13 cellular contexts compared by ENCODE assay signal in genomic region chr20:50245561-50246366, GRCh38. TPM values are rescaled to one million over a fixed set of nuclear protein-coding genes. Genes with fewer than 3 reads are reported as not detected.
DNase-seq lines count a peak whose midpoint lies in the region; ATAC-seq and TF ChIP-seq lines count a peak whose summit lies in the region.
"Had no signal": no experiment of that assay in that cellular context is flagged by ENCODE, and none has a peak within 500 bp of the region (broad histone marks: within the 10 kb centered on the region; RNA-seq: fewer than 3 reads in every experiment).

No MANE protein-coding gene starts in this region.

- peak overlapping the region; percentile 17 for H3K27ac Mint-ChIP-seq in T-helper 1 cell treated with Interleukin-12 subunit alpha and Interleukin-12 subunit beta and Interleukin-4 antibody, amounts not matched to agents 30 μg/mL and 1 μg/mL, for 36 hours
- no peak overlapping the region for H3K27ac Mint-ChIP-seq in activated T-cell treated with anti-CD3 and anti-CD28 coated beads, Interleukin-2, amount 50 U/mL, for 24 hours
- H3K27ac Mint-ChIP-seq: activated CD4-positive, alpha-beta memory T cell treated with anti-CD3 and anti-CD28 coated beads for 36 hours had no signal

- H3K4me1 ChIP-seq in suprapubic skin (peaks cover 80% of the 10 kb centered on the region), right cardiac atrium (ENCODE audit: control insufficient read depth, insufficient read depth, low read length) (no peaks in the 10 kb centered on the region)
- H3K4me1 ChIP-seq: upper lobe of right lung had no signal

- DNase-seq in T-helper 1 cell (no peak), SK-MEL-5 (ENCODE audit: low read depth, low spot score) (peak; percentile 72), fibroblast of gingiva (ENCODE audit: low read depth) (peak; percentile 87), suprapubic skin (ENCODE audit: low spot score in 2 of 2) (no peak), DMS114 treated with DMSO at 0.1 percent for 48 hours (lab: John Stamatoyannopoulos, UW; ENCODE audit: unreplicated experiment) (no peak), right cardiac atrium (no peak)
- no peak for DNase-seq in activated T-cell treated with anti-CD3 and anti-CD28 coated beads, Interleukin-2, amount 50 U/mL, for 24 hours
- DNase-seq: activated CD4-positive, alpha-beta memory T cell treated with anti-CD3 and anti-CD28 coated beads for 36 hours; hippocampal formation; stimulated activated CD4-positive, alpha-beta T cell treated with anti-CD3 and anti-CD28 coated beads, Interleukin-4, amount 100 ng/mL, for 24 hours; upper lobe of right lung had no signal

- H3K4me1 Mint-ChIP-seq in T-helper 1 cell treated with Interleukin-12 subunit alpha and Interleukin-12 subunit beta and Interleukin-4 antibody, amounts not matched to agents 30 μg/mL and 1 μg/mL, for 36 hours (ENCODE audit: low read depth), result peaks cover 4% of the 10 kb centered on the region
- no peaks in the 10 kb centered on the region for H3K4me1 Mint-ChIP-seq in activated T-cell treated with anti-CD3 and anti-CD28 coated beads, Interleukin-2, amount 50 U/mL, for 24 hours (ENCODE audit: low read depth)

- H3K27me3 ChIP-seq in suprapubic skin (no peaks in the 10 kb centered on the region), right cardiac atrium (ENCODE audit: control insufficient read depth, insufficient read depth) (no peaks in the 10 kb centered on the region)
- H3K27me3 ChIP-seq: upper lobe of right lung had no signal

- H3K4me3 Mint-ChIP-seq in T-helper 1 cell treated with Interleukin-12 subunit alpha and Interleukin-12 subunit beta and Interleukin-4 antibody, amounts not matched to agents 30 μg/mL and 1 μg/mL, for 36 hours, result no peak overlapping the region
- no peak overlapping the region for H3K4me3 Mint-ChIP-seq in activated T-cell treated with anti-CD3 and anti-CD28 coated beads, Interleukin-2, amount 50 U/mL, for 24 hours
- H3K4me3 Mint-ChIP-seq: activated CD4-positive, alpha-beta memory T cell treated with anti-CD3 and anti-CD28 coated beads for 36 hours had no signal

- no peaks in the 10 kb centered on the region for H3K36me3 ChIP-seq in suprapubic skin
- H3K36me3 ChIP-seq: upper lobe of right lung had no signal

- peaks cover 11% of the 10 kb centered on the region for H3K27me3 Mint-ChIP-seq in T-helper 1 cell treated with Interleukin-12 subunit alpha and Interleukin-12 subunit beta and Interleukin-4 antibody, amounts not matched to agents 30 μg/mL and 1 μg/mL, for 36 hours (ENCODE audit: low read depth)
- H3K27me3 Mint-ChIP-seq in activated T-cell treated with anti-CD3 and anti-CD28 coated beads, Interleukin-2, amount 50 U/mL, for 24 hours, result no peaks in the 10 kb centered on the region

- no peak for ATAC-seq in right cardiac atrium
- ATAC-seq: Panc1, upper lobe of right lung had no signal

- H3K4me3 ChIP-seq in suprapubic skin, result no peak overlapping the region
- H3K4me3 ChIP-seq in right cardiac atrium (ENCODE audit: low read length), result no peak overlapping the region
- H3K4me3 ChIP-seq: upper lobe of right lung had no signal

- intact Hi-C loops in right cardiac atrium (cut with DNase I), result no loop called here

- TF ChIP-seq CTCF in suprapubic skin (IDR thresholded peaks at IDR 0.05), result no peak

- TF ChIP-seq POLR2A in suprapubic skin (IDR thresholded peaks at IDR 0.05), result no peak

- H3K36me3 Mint-ChIP-seq in T-helper 1 cell treated with Interleukin-12 subunit alpha and Interleukin-12 subunit beta and Interleukin-4 antibody, amounts not matched to agents 30 μg/mL and 1 μg/mL, for 36 hours (ENCODE audit: low read depth), result no peaks in the 10 kb centered on the region
- no peaks in the 10 kb centered on the region for H3K36me3 Mint-ChIP-seq in activated T-cell treated with anti-CD3 and anti-CD28 coated beads, Interleukin-2, amount 50 U/mL, for 24 hours (ENCODE audit: low read depth)
- H3K36me3 Mint-ChIP-seq: activated CD4-positive, alpha-beta memory T cell treated with anti-CD3 and anti-CD28 coated beads for 36 hours had no signal

- H3K27ac ChIP-seq in suprapubic skin, result peak overlapping the region; percentile 87
- H3K27ac ChIP-seq in right cardiac atrium (ENCODE audit: low read length), result no peak overlapping the region
- H3K27ac ChIP-seq: upper lobe of right lung had no signal

- 72% methylated on average over 11 of the region's 12 CpGs for WGBS in suprapubic skin
- 77% methylated on average over 12 of the region's 12 CpGs for WGBS in right cardiac atrium

- no peak for TF ChIP-seq EP300 in suprapubic skin (IDR thresholded peaks at IDR 0.05)

- H3K9me3 Mint-ChIP-seq in T-helper 1 cell treated with Interleukin-12 subunit alpha and Interleukin-12 subunit beta and Interleukin-4 antibody, amounts not matched to agents 30 μg/mL and 1 μg/mL, for 36 hours, result no peaks in the 10 kb centered on the region
- H3K9me3 Mint-ChIP-seq in activated T-cell treated with anti-CD3 and anti-CD28 coated beads, Interleukin-2, amount 50 U/mL, for 24 hours, result no peaks in the 10 kb centered on the region
- H3K9me3 Mint-ChIP-seq: activated CD4-positive, alpha-beta memory T cell treated with anti-CD3 and anti-CD28 coated beads for 36 hours had no signal

- in situ Hi-C loops in SK-MEL-5 (cut with HindIII; ENCODE audit: low pct_unique_long_range_greater_than_20kb, low sequenced_read_pairs), result no loop called here

- H3K9me3 ChIP-seq in suprapubic skin (no peaks in the 10 kb centered on the region), right cardiac atrium (ENCODE audit: control insufficient read depth, low read length) (no peaks in the 10 kb centered on the region)
- H3K9me3 ChIP-seq: upper lobe of right lung had no signal

RNA-seq across cellular contexts. Expression of gene CEBPB, which starts 55.1 kb away (rescaled TPM):
- total RNA-seq in SK-MEL-5 (2014; rRNA removed; shearing (Covaris generic)), result 47.4 and 69.6 TPM in 2 replicates
- polyA plus RNA-seq in SK-MEL-5 (2015; cell fraction: cytosol; rRNA removed), result 149 and 166 TPM in 2 replicates
- polyA plus RNA-seq in SK-MEL-5 (2015; cell fraction: nucleus; rRNA removed), result 47.7 and 80.3 TPM in 2 replicates
- total RNA-seq in suprapubic skin, result 10 to 100 TPM; 43.2 to 83.9 (median 69.2) TPM
- total RNA-seq in right cardiac atrium, result 10 to 100 TPM; 46.2 to 92.4 (median 64.3) TPM
- polyA plus RNA-seq in right cardiac atrium, result 16.4 TPM

Comparison
In these comparisons a context has a peak if more than half of its experiments do, and no peak if none do; other contexts are left out.
1. DNase-seq: peak in SK-MEL-5 (single experiment) and fibroblast of gingiva (single experiment); none in T-helper 1 cell (0 of 5), suprapubic skin (0 of 2), DMS114 treated with DMSO at 0.1 percent for 48 hours (single experiment), activated T-cell treated with anti-CD3 and anti-CD28 coated beads, Interleukin-2, amount 50 U/mL, for 24 hours (single experiment) and right cardiac atrium (0 of 3).